9 cellular contexts compared by ENCODE assay signal in the genomic region with DNA sequence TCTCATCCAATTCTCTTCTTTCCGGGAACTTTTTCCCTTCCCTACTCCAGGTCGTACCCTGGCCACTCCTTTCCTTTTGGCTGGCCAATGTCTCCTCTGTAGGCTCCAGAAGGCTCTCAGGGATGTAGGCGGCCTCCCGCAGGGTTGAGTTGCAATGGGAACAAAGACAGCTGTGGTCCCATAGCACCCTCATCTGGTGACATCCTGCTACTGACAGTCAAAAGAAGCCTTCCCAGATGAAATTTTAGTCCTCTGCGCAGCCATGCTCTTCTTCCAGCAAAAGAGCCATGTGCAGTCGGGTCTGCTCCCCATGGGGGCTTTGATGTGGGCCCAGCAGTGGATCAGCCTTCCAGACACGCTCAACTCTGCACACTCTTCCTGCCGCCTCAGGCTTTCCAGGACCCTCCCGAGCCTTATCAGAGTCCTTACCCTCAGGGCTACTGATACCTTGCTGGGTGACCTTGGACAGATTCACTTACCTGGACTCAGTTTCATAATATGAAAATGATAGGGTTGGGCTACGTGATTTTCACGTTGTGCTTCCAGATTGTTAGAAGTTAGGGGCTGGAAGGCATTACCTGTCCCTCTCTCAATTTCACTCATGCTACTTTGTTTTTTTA. TPM values are rescaled to one million over a fixed set of nuclear protein-coding genes. Genes with fewer than 3 reads are reported as not detected.
DNase-seq lines count a peak whose midpoint lies in the region; ATAC-seq and TF ChIP-seq lines count a peak whose summit lies in the region.
"Had no signal": no experiment of that assay in that cellular context is flagged by ENCODE, and none has a peak within 500 bp of the region (broad histone marks: within the 10 kb centered on the region; RNA-seq: fewer than 3 reads in every experiment).

No MANE protein-coding gene starts in this region.

- no peak overlapping the region for H3K4me3 ChIP-seq in epithelial cell of proximal tubule (ENCODE audit: low read depth, low read length)

- DNase-seq in stimulated activated CD4-positive, alpha-beta T cell treated with anti-CD3 and anti-CD28 coated beads, Interleukin-12 subunit alpha, Interleukin-12 subunit beta, amount 100 ng/mL, for 48 hours (ENCODE audit: low read depth in 2 of 3, low spot score in 1 of 3): peak in 2 of 3 donors; percentile 24 to 34
- no peak for DNase-seq in stimulated activated CD4-positive, alpha-beta T cell treated with anti-CD3 and anti-CD28 coated beads, Interleukin-4, amount 100 ng/mL, for 1 hour
- DNase-seq in NCI-H187 treated with DMSO at 0.1 percent for 48 hours (lab: John Stamatoyannopoulos, UW) (peak; percentile 12), epithelial cell of proximal tubule (ENCODE audit: low read depth) (no peak)
- peak; percentile 83 for DNase-seq in activated CD4-positive, alpha-beta T cell treated with anti-CD3 and anti-CD28 coated beads, Interleukin-2, amount 10 ng/mL, durations not matched to agents 24 days and 14 days

- intact Hi-C loops in activated CD4-positive, alpha-beta T cell treated with anti-CD3 and anti-CD28 coated beads, Interleukin-2, amount 10 ng/mL, durations not matched to agents 24 days and 14 days (cut with micrococcal nuclease): no loop called here

- peaks cover 3% of the 10 kb centered on the region for H3K36me3 Mint-ChIP-seq in activated CD4-positive, alpha-beta T cell treated with anti-CD3 and anti-CD28 coated beads, Interleukin-2, amount 10 ng/mL, durations not matched to agents 24 days and 14 days (ENCODE audit: low read depth)
- no peaks in the 10 kb centered on the region for H3K36me3 Mint-ChIP-seq in nephron (ENCODE audit: low read depth)

- H3K9me3 Mint-ChIP-seq in activated CD4-positive, alpha-beta T cell treated with anti-CD3 and anti-CD28 coated beads, Interleukin-2, amount 10 ng/mL, durations not matched to agents 24 days and 14 days: peaks cover 2% of the 10 kb centered on the region
- no peaks in the 10 kb centered on the region for H3K9me3 Mint-ChIP-seq in nephron

- H3K27ac Mint-ChIP-seq in activated CD4-positive, alpha-beta T cell treated with anti-CD3 and anti-CD28 coated beads, Interleukin-2, amount 10 ng/mL, durations not matched to agents 24 days and 14 days: no peak overlapping the region
- H3K27ac Mint-ChIP-seq in nephron: no peak overlapping the region

- H3K4me3 Mint-ChIP-seq in activated CD4-positive, alpha-beta T cell treated with anti-CD3 and anti-CD28 coated beads, Interleukin-2, amount 10 ng/mL, durations not matched to agents 24 days and 14 days: no peak overlapping the region
- no peak overlapping the region for H3K4me3 Mint-ChIP-seq in nephron

- H3K4me1 Mint-ChIP-seq in activated CD4-positive, alpha-beta T cell treated with anti-CD3 and anti-CD28 coated beads, Interleukin-2, amount 10 ng/mL, durations not matched to agents 24 days and 14 days: peaks cover 4% of the 10 kb centered on the region
- no peaks in the 10 kb centered on the region for H3K4me1 Mint-ChIP-seq in nephron

- no peaks in the 10 kb centered on the region for H3K27me3 Mint-ChIP-seq in activated CD4-positive, alpha-beta T cell treated with anti-CD3 and anti-CD28 coated beads, Interleukin-2, amount 10 ng/mL, durations not matched to agents 24 days and 14 days
- H3K27me3 Mint-ChIP-seq in nephron (ENCODE audit: low read depth): peaks cover 8% of the 10 kb centered on the region

- ATAC-seq in GM21717 (IDR thresholded peaks at IDR 0.05; ENCODE audit: unreplicated experiment): no peak
- ATAC-seq in GM19452 (IDR thresholded peaks at IDR 0.05; ENCODE audit: unreplicated experiment): no peak

- peak; percentile 79 for TF ChIP-seq CTCF in epithelial cell of proximal tubule (conservative IDR thresholded peaks at IDR 0.05; ENCODE audit: low read depth, low read length)
- TF ChIP-seq CTCF in nephron (IDR thresholded peaks at IDR 0.05; ENCODE audit: unreplicated experiment in 3 of 3): peak; percentile 39 to 59 (median 45)

RNA-seq across cellular contexts. Expression of gene CELA1, which starts 5.5 kb away (rescaled TPM):
- total RNA-seq in activated CD4-positive, alpha-beta T cell treated with anti-CD3 and anti-CD28 coated beads, Interleukin-2, amount 10 ng/mL, durations not matched to agents 24 days and 14 days: not detected in 2 replicates
- not detected in 2 replicates for total RNA-seq in epithelial cell of proximal tubule
- total RNA-seq: glomerular endothelial cell had no signal

RNA-seq across cellular contexts. Expression of gene BIN2, which starts 28.0 kb away (rescaled TPM):
- total RNA-seq in activated CD4-positive, alpha-beta T cell treated with anti-CD3 and anti-CD28 coated beads, Interleukin-2, amount 10 ng/mL, durations not matched to agents 24 days and 14 days: 31.7 and 33.2 TPM in 2 replicates
- not detected in 2 replicates for total RNA-seq in epithelial cell of proximal tubule
- total RNA-seq: glomerular endothelial cell had no signal

RNA-seq across cellular contexts. Expression of gene GALNT6, which starts 39.2 kb away (rescaled TPM):
- total RNA-seq in activated CD4-positive, alpha-beta T cell treated with anti-CD3 and anti-CD28 coated beads, Interleukin-2, amount 10 ng/mL, durations not matched to agents 24 days and 14 days: 10.7 and 12.8 TPM in 2 replicates
- total RNA-seq in epithelial cell of proximal tubule: 32.4 and 72.7 TPM in 2 replicates

Comparison
In these comparisons a context has a peak if more than half of its experiments do, and no peak if none do; other contexts are left out.
1. DNase-seq: peak in stimulated activated CD4-positive, alpha-beta T cell treated with anti-CD3 and anti-CD28 coated beads, Interleukin-12 subunit alpha, Interleukin-12 subunit beta, amount 100 ng/mL, for 48 hours (2 of 3), NCI-H187 treated with DMSO at 0.1 percent for 48 hours (single experiment) and activated CD4-positive, alpha-beta T cell treated with anti-CD3 and anti-CD28 coated beads, Interleukin-2, amount 10 ng/mL, durations not matched to agents 24 days and 14 days (single experiment); none in stimulated activated CD4-positive, alpha-beta T cell treated with anti-CD3 and anti-CD28 coated beads, Interleukin-4, amount 100 ng/mL, for 1 hour (single experiment) and epithelial cell of proximal tubule (single experiment).
2. RNA of gene BIN2, which starts 28.0 kb away (total RNA-seq): 31.7 to 33.2 TPM in activated CD4-positive, alpha-beta T cell treated with anti-CD3 and anti-CD28 coated beads, Interleukin-2, amount 10 ng/mL, durations not matched to agents 24 days and 14 days; not detected in epithelial cell of proximal tubule; every median in the first group is over 10 times any median in the second.